In genomic region chr3:161222662-161223061, GRCh38 we compare ENCODE assay signal across 8 cellular contexts. TPM values are rescaled to one million over a fixed set of nuclear protein-coding genes. Genes with fewer than 3 reads are reported as not detected.
DNase-seq lines count a peak whose midpoint lies in the region; ATAC-seq and TF ChIP-seq lines count a peak whose summit lies in the region.

No MANE protein-coding gene starts in this region.

- H3K9me3 Mint-ChIP-seq in stimulated activated effector memory CD8-positive, alpha-beta T cell treated with anti-CD3 and anti-CD28 coated beads, Interleukin-12 subunit alpha, Interleukin-12 subunit beta, amount 100 ng/mL, for 72 hours, result no peaks in the 10 kb centered on the region

- H3K36me3 Mint-ChIP-seq in stimulated activated effector memory CD8-positive, alpha-beta T cell treated with anti-CD3 and anti-CD28 coated beads, Interleukin-12 subunit alpha, Interleukin-12 subunit beta, amount 100 ng/mL, for 72 hours, result peaks cover 7% of the 10 kb centered on the region

- peak overlapping the region; percentile 92 for H3K27ac Mint-ChIP-seq in stimulated activated effector memory CD8-positive, alpha-beta T cell treated with anti-CD3 and anti-CD28 coated beads, Interleukin-12 subunit alpha, Interleukin-12 subunit beta, amount 100 ng/mL, for 72 hours

- WGBS in gastroesophageal sphincter (ENCODE audit: low coverage in 1 of 2), 2 donors, result 32 to 83% methylated on average over 1 to 2 of the region's 2 CpGs

- H3K27me3 ChIP-seq in SJSA1 (replicated peaks), result no peaks in the 10 kb centered on the region
- no peaks in the 10 kb centered on the region for H3K27me3 ChIP-seq in gastroesophageal sphincter

- TF ChIP-seq POLR2A in gastroesophageal sphincter (IDR thresholded peaks at IDR 0.05), result no peak

- H3K4me3 ChIP-seq in SJSA1 (peak overlapping the region; percentile 86), gastroesophageal sphincter (peak overlapping the region; percentile 74 to 89)

- peak; percentile 17 for DNase-seq in NCI-H146 (lab: John Stamatoyannopoulos, UW)
- no peak for DNase-seq in NCI-H146 treated with DMSO at 0.1 percent for 48 hours (lab: John Stamatoyannopoulos, UW; ENCODE audit: unreplicated experiment)
- peak in 1 of 2 experiments; percentile 9 for DNase-seq in SJSA1 (ENCODE audit: low read depth in 1 of 2, low spot score in 2 of 2)
- no peak for DNase-seq in stimulated activated effector memory CD8-positive, alpha-beta T cell treated with anti-CD3 and anti-CD28 coated beads, Interleukin-12 subunit alpha, Interleukin-12 subunit beta, amount 100 ng/mL, for 72 hours (ENCODE audit: low spot score in 2 of 2)
- no peak for DNase-seq in NOMO-1 treated with dmso at 0.1 percent for 144 hours (lab: John Stamatoyannopoulos, UW; ENCODE audit: unreplicated experiment)
- DNase-seq in NCI-H774 (lab: John Stamatoyannopoulos, UW), result no peak
- DNase-seq in GM19238 (ENCODE audit: insufficient read length, low spot score), result no peak

- H3K9me3 ChIP-seq in SJSA1 (replicated peaks) (no peaks in the 10 kb centered on the region), gastroesophageal sphincter (no peaks in the 10 kb centered on the region)

- peaks cover 8% of the 10 kb centered on the region for H3K4me1 ChIP-seq in SJSA1 (replicated peaks)
- H3K4me1 ChIP-seq in gastroesophageal sphincter, result peaks cover 9 to 52% (median 17%) of the 10 kb centered on the region in 3 donors

- H3K4me3 Mint-ChIP-seq in stimulated activated effector memory CD8-positive, alpha-beta T cell treated with anti-CD3 and anti-CD28 coated beads, Interleukin-12 subunit alpha, Interleukin-12 subunit beta, amount 100 ng/mL, for 72 hours, result peak overlapping the region; percentile 78

- H3K27ac ChIP-seq in SJSA1, result no peak overlapping the region
- peak overlapping the region in 1 of 4 donors; percentile 98 for H3K27ac ChIP-seq in gastroesophageal sphincter

- no peak for TF ChIP-seq CTCF in gastroesophageal sphincter (IDR thresholded peaks at IDR 0.05)

- H3K36me3 ChIP-seq in SJSA1 (peaks cover 48% of the 10 kb centered on the region), gastroesophageal sphincter (peaks cover 0 to 31% of the 10 kb centered on the region in 2 donors)

- no peak for TF ChIP-seq EP300 in gastroesophageal sphincter (IDR thresholded peaks at IDR 0.05)

- peaks cover 13% of the 10 kb centered on the region for H3K4me1 Mint-ChIP-seq in stimulated activated effector memory CD8-positive, alpha-beta T cell treated with anti-CD3 and anti-CD28 coated beads, Interleukin-12 subunit alpha, Interleukin-12 subunit beta, amount 100 ng/mL, for 72 hours

- ATAC-seq in gastroesophageal sphincter, result no peak
- no peak for ATAC-seq in stimulated activated effector memory CD8-positive, alpha-beta T cell treated with anti-CD3 and anti-CD28 coated beads, Interleukin-12 subunit alpha, Interleukin-12 subunit beta, amount 100 ng/mL, for 72 hours

RNA-seq across cellular contexts. Expression of gene NMD3, which starts 1.6 kb away (rescaled TPM):
- 89.4 and 90.3 TPM in 2 replicates for total RNA-seq in SJSA1 (2014; rRNA removed; shearing (Covaris generic))
- 10 to 100 TPM; 26.1 to 72.8 (median 51.8) TPM for total RNA-seq in gastroesophageal sphincter
